In genomic region chr3:9422712-9423424, GRCh38 we compare ENCODE assay signal across 1 cellular context.
TF ChIP-seq lines count a peak whose summit lies in the region.

No MANE protein-coding gene starts in this region.

TF ChIP-seq in HepG2, 621 proteins besides CTCF, POLR2A, EP300 and RAD21 (continued from another document and continues in another):
- no peak for TF ChIP-seq TRAFD1 (CRISPR knock-in tag; IDR thresholded peaks at IDR 0.05; ENCODE audit: borderline replicate concordance)
- peak; percentile 49; the same call in 1 of the 2 replicates for TF ChIP-seq ZNF337 (CRISPR knock-in tag; IDR thresholded peaks at IDR 0.05; ENCODE audit: borderline replicate concordance, low read depth)
- TF ChIP-seq ZNF678 (CRISPR knock-in tag; IDR thresholded peaks at IDR 0.05): no peak
- no peak for TF ChIP-seq KAT2B (IDR thresholded peaks at IDR 0.05; ENCODE audit: borderline replicate concordance, low read depth, low read length)
- TF ChIP-seq POLR2G (IDR thresholded peaks at IDR 0.05; ENCODE audit: low read depth, low read length): peak; percentile 73
- TF ChIP-seq GFI1 (CRISPR knock-in tag; IDR thresholded peaks at IDR 0.05; ENCODE audit: borderline replicate concordance): peak; percentile 54
- no peak for TF ChIP-seq TRIM22 (IDR thresholded peaks at IDR 0.05)
- TF ChIP-seq CBX2 (IDR thresholded peaks at IDR 0.05; ENCODE audit: low read depth, low read length): no peak
- no peak for TF ChIP-seq CBX2 (CRISPR knock-in tag; IDR thresholded peaks at IDR 0.05; ENCODE audit: low read depth)
- TF ChIP-seq ATF3 (CRISPR knock-in tag; IDR thresholded peaks at IDR 0.05): peak; percentile 96
- no peak for TF ChIP-seq ZNF441 (CRISPR knock-in tag; IDR thresholded peaks at IDR 0.05; ENCODE audit: borderline replicate concordance)
- TF ChIP-seq NFE2L2 (IDR thresholded peaks at IDR 0.05; ENCODE audit: low read length): no peak
- peak; percentile 42; the same call in 1 of the 2 replicates for TF ChIP-seq GMEB1 (CRISPR knock-in tag; IDR thresholded peaks at IDR 0.05; ENCODE audit: borderline replicate concordance)
- no peak for TF ChIP-seq ZNF234 (CRISPR knock-in tag; conservative IDR thresholded peaks at IDR 0.05)
- no peak for TF ChIP-seq NFIB (CRISPR knock-in tag; IDR thresholded peaks at IDR 0.05; ENCODE audit: borderline replicate concordance)
- peak; percentile 89 for TF ChIP-seq ZGPAT (CRISPR knock-in tag; IDR thresholded peaks at IDR 0.05)
- TF ChIP-seq ASH2L (IDR thresholded peaks at IDR 0.05; ENCODE audit: insufficient read length, low read depth, low read length): peak; percentile 84
- peak; percentile 40 for TF ChIP-seq PATZ1 (CRISPR knock-in tag; IDR thresholded peaks at IDR 0.05)
- TF ChIP-seq ZNF841 (CRISPR knock-in tag; IDR thresholded peaks at IDR 0.05; ENCODE audit: borderline replicate concordance): no peak
- no peak for TF ChIP-seq NAIF1 (CRISPR knock-in tag; IDR thresholded peaks at IDR 0.05; ENCODE audit: borderline replicate concordance)
- TF ChIP-seq JUND (CRISPR knock-in tag; IDR thresholded peaks at IDR 0.05): peak; percentile 34; the same call in 1 of the 2 replicates
- no peak for TF ChIP-seq ZNF746 (CRISPR knock-in tag; IDR thresholded peaks at IDR 0.05)
- TF ChIP-seq ZNF556 (CRISPR knock-in tag; IDR thresholded peaks at IDR 0.05; ENCODE audit: borderline replicate concordance): peak; percentile 90; the same call in 1 of the 2 replicates
- no peak; the same call in 1 of the 2 replicates for TF ChIP-seq MTA1 (CRISPR knock-in tag; IDR thresholded peaks at IDR 0.05; ENCODE audit: borderline replicate concordance)
- TF ChIP-seq ZNF33A (CRISPR knock-in tag; IDR thresholded peaks at IDR 0.05; ENCODE audit: borderline replicate concordance): peak; percentile 74; the same call in 1 of the 2 replicates
- no peak for TF ChIP-seq ZFP62 (CRISPR knock-in tag; IDR thresholded peaks at IDR 0.05)
- no peak for TF ChIP-seq ADNP (CRISPR knock-in tag; IDR thresholded peaks at IDR 0.05)
- 0 out of 2 replicates have a peak, but pooled peaks have one; percentile 22 for TF ChIP-seq NKX3-1 (CRISPR knock-in tag; IDR thresholded peaks at IDR 0.05)
- TF ChIP-seq ZHX2 (IDR thresholded peaks at IDR 0.05; ENCODE audit: low read depth): no peak
- TF ChIP-seq ZHX2 (CRISPR knock-in tag; IDR thresholded peaks at IDR 0.05; ENCODE audit: borderline replicate concordance): no peak
- peak; percentile 97 for TF ChIP-seq SALL1 (CRISPR knock-in tag; IDR thresholded peaks at IDR 0.05)
- peak; percentile 82 for TF ChIP-seq ARID3A (IDR thresholded peaks at IDR 0.05; ENCODE audit: low read depth, low read length)
- no peak; the same call in 1 of the 2 replicates for TF ChIP-seq ZNF547 (CRISPR knock-in tag; IDR thresholded peaks at IDR 0.05)
- no peak for TF ChIP-seq FUBP1 (CRISPR knock-in tag; IDR thresholded peaks at IDR 0.05; ENCODE audit: borderline replicate concordance)
- TF ChIP-seq ZSCAN20 (CRISPR knock-in tag; IDR thresholded peaks at IDR 0.05; ENCODE audit: borderline replicate concordance): no peak
- no peak for TF ChIP-seq E2F5 (CRISPR knock-in tag; conservative IDR thresholded peaks at IDR 0.05)
- TF ChIP-seq ZFX (CRISPR knock-in tag; IDR thresholded peaks at IDR 0.05; ENCODE audit: low read depth): peak; percentile 90
- peak; percentile 71 for TF ChIP-seq PPARG (CRISPR knock-in tag; conservative IDR thresholded peaks at IDR 0.05)
- TF ChIP-seq ZNF275 (CRISPR knock-in tag; IDR thresholded peaks at IDR 0.05; ENCODE audit: borderline replicate concordance): no peak; the same call in 1 of the 2 replicates
- no peak; the same call in 1 of the 2 replicates for TF ChIP-seq ESRRA (CRISPR knock-in tag; IDR thresholded peaks at IDR 0.05; ENCODE audit: low read depth)
